In the genomic region with DNA sequence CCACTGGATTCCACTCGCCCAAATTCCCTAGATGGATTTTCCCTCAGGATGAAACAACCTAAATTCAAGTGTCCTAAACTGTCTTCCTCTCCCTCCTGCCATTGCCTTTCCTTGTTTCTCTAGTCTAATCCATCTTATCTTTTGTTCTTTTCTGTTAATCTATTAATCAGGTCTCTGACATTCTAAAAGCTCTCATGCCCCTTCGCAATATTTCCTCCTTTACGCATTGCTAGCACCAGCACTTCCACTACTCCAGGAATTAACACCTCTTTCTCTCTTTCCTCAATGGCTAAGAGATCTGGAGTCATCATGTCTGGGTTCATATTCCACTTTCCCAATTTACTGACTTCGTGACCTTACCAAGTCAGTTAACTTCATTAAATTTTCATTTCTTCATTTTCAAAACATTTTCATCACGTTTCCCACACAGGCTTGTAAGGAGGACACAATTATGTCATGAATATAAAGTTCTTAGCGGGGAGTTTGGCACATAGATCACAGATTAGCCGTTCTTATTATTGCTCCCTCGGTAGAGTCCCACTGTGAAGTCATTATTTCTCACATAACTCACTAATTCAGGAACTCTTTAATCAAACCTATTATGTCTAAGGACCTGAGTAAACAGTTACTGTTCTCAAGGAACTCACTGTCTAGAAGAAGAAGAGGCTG, we compare ENCODE assay signal across 20 cellular contexts. TPM values are rescaled to one million over a fixed set of nuclear protein-coding genes. Genes with fewer than 3 reads are reported as not detected.
"Had no signal": no experiment of that assay in that cellular context is flagged by ENCODE, and none has a peak within 500 bp of the region (broad histone marks: within the 10 kb centered on the region; RNA-seq: fewer than 3 reads in every experiment).

No MANE protein-coding gene starts in this region.

- H3K27me3 Mint-ChIP-seq: activated CD8-positive, alpha-beta memory T cell treated with anti-CD3 and anti-CD28 coated beads, Interleukin-2, amount 10 ng/mL, durations not matched to agents 7 days and 5 days; activated naive CD8-positive, alpha-beta T cell treated with anti-CD3 and anti-CD28 coated beads for 36 hours; natural killer cell treated with Interleukin-12 subunit alpha and Interleukin-12 subunit beta and Interleukin-15 and Interleukin-18, amount 100 ng/mL, for 72 hours; stimulated activated naive CD8-positive, alpha-beta T cell treated with anti-CD3 and anti-CD28 coated beads, Interleukin-15, amount 100 ng/mL, for 72 hours; T-helper 17 cell had no signal

- H3K27me3 ChIP-seq: esophagus squamous epithelium, foreskin keratinocyte, pancreas, testis had no signal

- H3K4me3 Mint-ChIP-seq: activated CD8-positive, alpha-beta memory T cell treated with anti-CD3 and anti-CD28 coated beads, Interleukin-2, amount 10 ng/mL, durations not matched to agents 7 days and 5 days; activated naive CD8-positive, alpha-beta T cell treated with anti-CD3 and anti-CD28 coated beads for 36 hours; activated T-cell treated with anti-CD3 and anti-CD28 coated beads, Interleukin-2, amount 50 U/mL, for 4 hours; immature natural killer cell; natural killer cell treated with Interleukin-12 subunit alpha and Interleukin-12 subunit beta and Interleukin-15 and Interleukin-18, amount 100 ng/mL, for 72 hours; stimulated activated naive CD8-positive, alpha-beta T cell treated with anti-CD3 and anti-CD28 coated beads, Interleukin-15, amount 100 ng/mL, for 72 hours; T-helper 17 cell had no signal

- H3K4me1 ChIP-seq: esophagus squamous epithelium, foreskin keratinocyte, pancreas, testis had no signal

- H3K36me3 ChIP-seq: esophagus squamous epithelium, pancreas had no signal

- H3K9me3 Mint-ChIP-seq: activated T-cell treated with anti-CD3 and anti-CD28 coated beads, Interleukin-2, amount 50 U/mL, for 4 hours; immature natural killer cell; stimulated activated naive CD8-positive, alpha-beta T cell treated with anti-CD3 and anti-CD28 coated beads, Interleukin-15, amount 100 ng/mL, for 72 hours had no signal

- H3K4me1 Mint-ChIP-seq: activated CD8-positive, alpha-beta memory T cell treated with anti-CD3 and anti-CD28 coated beads, Interleukin-2, amount 10 ng/mL, durations not matched to agents 7 days and 5 days; activated naive CD8-positive, alpha-beta T cell treated with anti-CD3 and anti-CD28 coated beads for 36 hours; immature natural killer cell; stimulated activated naive CD8-positive, alpha-beta T cell treated with anti-CD3 and anti-CD28 coated beads, Interleukin-15, amount 100 ng/mL, for 72 hours; T-helper 17 cell had no signal

- H3K27ac Mint-ChIP-seq: activated CD8-positive, alpha-beta memory T cell treated with anti-CD3 and anti-CD28 coated beads, Interleukin-2, amount 10 ng/mL, durations not matched to agents 7 days and 5 days; activated naive CD8-positive, alpha-beta T cell treated with anti-CD3 and anti-CD28 coated beads for 36 hours; immature natural killer cell; natural killer cell treated with Interleukin-12 subunit alpha and Interleukin-12 subunit beta and Interleukin-15 and Interleukin-18, amount 100 ng/mL, for 72 hours; stimulated activated naive CD8-positive, alpha-beta T cell treated with anti-CD3 and anti-CD28 coated beads, Interleukin-15, amount 100 ng/mL, for 72 hours; T-helper 17 cell had no signal

- H3K27ac ChIP-seq: esophagus squamous epithelium, foreskin keratinocyte, pancreas, testis had no signal

- H3K9me3 ChIP-seq: esophagus squamous epithelium, pancreas, testis had no signal

- DNase-seq: activated CD4-positive, alpha-beta T cell treated with anti-CD3 and anti-CD28 coated beads, Interleukin-2, amount 50 U/mL, for 4 hours; activated CD8-positive, alpha-beta memory T cell treated with anti-CD3 and anti-CD28 coated beads, Interleukin-2, amount 10 ng/mL, durations not matched to agents 7 days and 5 days; activated gamma-delta T cell treated with Interleukin-2 at 50 U/mL for 16 hours; activated naive CD8-positive, alpha-beta T cell treated with anti-CD3 and anti-CD28 coated beads for 36 hours; activated T-cell treated with anti-CD3 and anti-CD28 coated beads, Interleukin-2, amount 50 U/mL, for 4 hours; anterior cingulate cortex; esophagus squamous epithelium; foreskin keratinocyte; immature natural killer cell; left cardiac atrium; pancreas; stimulated activated CD4-positive, alpha-beta T cell treated with anti-CD3 and anti-CD28 coated beads, Interleukin-15, amount 100 ng/mL, for 24 hours; stimulated activated CD4-positive, alpha-beta T cell treated with anti-CD3 and anti-CD28 coated beads, Interleukin-4, amount 100 ng/mL, for 4 hours; stimulated activated naive CD8-positive, alpha-beta T cell treated with anti-CD3 and anti-CD28 coated beads, Interleukin-15, amount 100 ng/mL, for 72 hours; T-helper 17 cell; testis had no signal

- ATAC-seq: activated CD4-positive, CD25-positive, alpha-beta regulatory T cell treated with anti-CD3 and anti-CD28 coated beads, Interleukin-2, amount 50 U/mL, for 24 hours; activated CD8-positive, alpha-beta memory T cell treated with anti-CD3 and anti-CD28 coated beads, Interleukin-2, amount 10 ng/mL, durations not matched to agents 7 days and 5 days; activated T-cell treated with anti-CD3 and anti-CD28 coated beads, Interleukin-2, amount 50 U/mL, for 4 hours; foreskin keratinocyte; left cardiac atrium; natural killer cell treated with Interleukin-12 subunit alpha and Interleukin-12 subunit beta and Interleukin-15 and Interleukin-18, amount 100 ng/mL, for 72 hours; pancreas; stimulated activated naive CD8-positive, alpha-beta T cell treated with anti-CD3 and anti-CD28 coated beads, Interleukin-15, amount 100 ng/mL, for 72 hours; T-helper 17 cell had no signal

- H3K36me3 Mint-ChIP-seq: activated CD8-positive, alpha-beta memory T cell treated with anti-CD3 and anti-CD28 coated beads, Interleukin-2, amount 10 ng/mL, durations not matched to agents 7 days and 5 days; activated naive CD8-positive, alpha-beta T cell treated with anti-CD3 and anti-CD28 coated beads for 36 hours; natural killer cell treated with Interleukin-12 subunit alpha and Interleukin-12 subunit beta and Interleukin-15 and Interleukin-18, amount 100 ng/mL, for 72 hours had no signal

- FAIRE-seq: bronchial epithelial cell had no signal

- H3K4me3 ChIP-seq: esophagus squamous epithelium, lung, pancreas, testis had no signal

RNA-seq across cellular contexts. Expression of gene FAT4, which starts 45.3 kb away (rescaled TPM):
- total RNA-seq: activated CD8-positive, alpha-beta memory T cell treated with anti-CD3 and anti-CD28 coated beads, Interleukin-2, amount 10 ng/mL, durations not matched to agents 7 days and 5 days; activated naive CD8-positive, alpha-beta T cell treated with anti-CD3 and anti-CD28 coated beads for 36 hours had no signal
